In the genomic region with DNA sequence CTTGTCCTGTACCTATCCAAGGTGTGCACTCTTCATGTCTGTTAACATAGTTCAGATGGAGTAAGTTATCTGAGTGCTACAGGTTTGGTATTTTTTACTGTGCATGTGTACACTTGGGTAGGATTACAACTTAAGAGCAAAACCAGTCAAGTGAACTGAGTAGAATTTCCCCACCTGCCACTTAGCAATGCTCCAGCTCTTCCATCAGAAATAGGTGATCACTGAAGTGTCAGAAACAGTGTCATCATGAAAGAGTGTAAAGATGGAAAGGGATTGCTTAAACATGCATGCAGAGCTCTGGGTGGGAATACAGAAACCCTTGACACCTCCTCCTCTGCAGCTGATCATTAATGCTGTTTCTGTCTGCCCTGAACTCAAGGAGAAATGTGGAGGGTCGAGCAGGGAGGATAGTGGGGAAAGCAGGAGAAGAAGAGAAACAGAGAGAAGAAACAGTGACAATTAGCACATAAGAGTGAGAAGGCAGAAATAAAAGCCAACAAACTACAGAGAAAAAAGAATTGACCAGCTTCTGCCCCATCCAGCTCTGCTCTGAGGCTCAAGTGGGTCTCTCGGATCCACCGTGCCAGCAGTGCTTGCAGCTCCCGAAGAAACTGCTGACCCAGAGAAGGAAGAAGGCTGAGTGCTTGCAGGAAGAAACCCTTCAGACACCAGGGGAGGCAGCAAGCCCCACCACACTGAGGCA, we compare ENCODE assay signal across 14 cellular contexts. TPM values are rescaled to one million over a fixed set of nuclear protein-coding genes. Genes with fewer than 3 reads are reported as not detected.
DNase-seq lines count a peak whose midpoint lies in the region; ATAC-seq and TF ChIP-seq lines count a peak whose summit lies in the region.
"Had no signal": no experiment of that assay in that cellular context is flagged by ENCODE, and none has a peak within 500 bp of the region (broad histone marks: within the 10 kb centered on the region; RNA-seq: fewer than 3 reads in every experiment).

No MANE protein-coding gene starts in this region.

- peaks cover 5% of the 10 kb centered on the region for H3K9me3 Mint-ChIP-seq in activated naive CD4-positive, alpha-beta T cell treated with anti-CD3 and anti-CD28 coated beads, Interleukin-2, amount 50 U/mL, for 24 hours

- no peak overlapping the region for H2AFZ ChIP-seq in SK-N-SH (ENCODE audit: low read depth)

- CTCF ChIA-PET in SK-N-SH (lab: Yijun Ruan, JAX): interaction anchor here (0.9 to 1.9 kb wide), 3 partner anchors 47 to 474 kb away, joined by 3 to 4 read pairs (median 3); no protein-coding TSS in a partner anchor

- peak overlapping the region; percentile 90 for H3K27ac Mint-ChIP-seq in activated naive CD4-positive, alpha-beta T cell treated with anti-CD3 and anti-CD28 coated beads, Interleukin-2, amount 50 U/mL, for 24 hours

- H3K27ac ChIP-seq in thyroid gland: peak overlapping the region in 1 of 3 donors; percentile 12
- no peak overlapping the region for H3K27ac ChIP-seq in SK-N-SH (ENCODE audit: low read depth in 2 of 2, low read length in 1 of 2)
- H3K27ac ChIP-seq: suprapubic skin had no signal

- H3K4me3 Mint-ChIP-seq in activated naive CD4-positive, alpha-beta T cell treated with anti-CD3 and anti-CD28 coated beads, Interleukin-2, amount 50 U/mL, for 24 hours: peak overlapping the region; percentile 23

- peaks cover 8 to 13% of the 10 kb centered on the region in 2 donors for H3K4me1 ChIP-seq in thyroid gland
- no peaks in the 10 kb centered on the region for H3K4me1 ChIP-seq in SK-N-SH (ENCODE audit: control insufficient read depth in 1 of 2, insufficient read depth in 2 of 2, low read depth in 1 of 2, low read length in 1 of 2)

- H3K4me1 Mint-ChIP-seq in activated naive CD4-positive, alpha-beta T cell treated with anti-CD3 and anti-CD28 coated beads, Interleukin-2, amount 50 U/mL, for 24 hours: peaks cover 57% of the 10 kb centered on the region

- H3K27me3 ChIP-seq in thyroid gland (no peaks in the 10 kb centered on the region), SK-N-SH (ENCODE audit: insufficient read depth) (no peaks in the 10 kb centered on the region)
- H3K27me3 ChIP-seq: suprapubic skin had no signal

- no peaks in the 10 kb centered on the region for H3K79me2 ChIP-seq in SK-N-SH (ENCODE audit: insufficient read depth)

- H3K4me2 ChIP-seq in SK-N-SH: no peak overlapping the region

- H3K36me3 Mint-ChIP-seq in activated naive CD4-positive, alpha-beta T cell treated with anti-CD3 and anti-CD28 coated beads, Interleukin-2, amount 50 U/mL, for 24 hours: no peaks in the 10 kb centered on the region

- H3F3A ChIP-seq in SK-N-SH (replicated peaks; ENCODE audit: insufficient read depth): no peaks in the 10 kb centered on the region

- WGBS in thyroid gland, 2 donors: 18 to 43% methylated on average over 4 of the region's 4 CpGs
- WGBS in SK-N-SH (ENCODE audit: low lambda C conversion rate): 72% methylated on average over 4 of the region's 4 CpGs

- H3K9me3 ChIP-seq in thyroid gland: no peaks in the 10 kb centered on the region
- H3K9me3 ChIP-seq in SK-N-SH: no peaks in the 10 kb centered on the region
- H3K9me3 ChIP-seq: suprapubic skin had no signal

- H3K36me3 ChIP-seq in thyroid gland (no peaks in the 10 kb centered on the region), SK-N-SH (replicated peaks in 1 of 2; ENCODE audit: control insufficient read depth in 1 of 2, insufficient read depth in 2 of 2, low read length in 1 of 2) (no peaks in the 10 kb centered on the region)
- H3K36me3 ChIP-seq: suprapubic skin had no signal

- no peaks in the 10 kb centered on the region for H3K27me3 Mint-ChIP-seq in activated naive CD4-positive, alpha-beta T cell treated with anti-CD3 and anti-CD28 coated beads, Interleukin-2, amount 50 U/mL, for 24 hours

- H3K4me3 ChIP-seq in epithelial cell of proximal tubule (ENCODE audit: low read depth, low read length): no peak overlapping the region
- H3K4me3 ChIP-seq in thyroid gland (replicated peaks in 1 of 3): no peak overlapping the region
- H3K4me3 ChIP-seq in SK-N-SH (ENCODE audit: low read depth in 2 of 2, low read length in 1 of 2): no peak overlapping the region
- H3K4me3 ChIP-seq: suprapubic skin had no signal

- no peaks in the 10 kb centered on the region for H3K9me2 ChIP-seq in SK-N-SH

- TF ChIP-seq RAD21 in SK-N-SH (IDR thresholded peaks at IDR 0.05; ENCODE audit: low read length): no peak

- TF ChIP-seq CTCF in epithelial cell of proximal tubule (conservative IDR thresholded peaks at IDR 0.05; ENCODE audit: low read depth, low read length) (no peak), thyroid gland (IDR thresholded peaks at IDR 0.05) (no peak), SK-N-SH (IDR thresholded peaks at IDR 0.05) (no peak)

- ATAC-seq in GM19395 (IDR thresholded peaks at IDR 0.05; ENCODE audit: unreplicated experiment): no peak
- ATAC-seq: SK-N-SH treated with all-trans-retinoic acid at 6 μM for 48 hours had no signal

- no peak for DNase-seq in activated naive CD4-positive, alpha-beta T cell treated with anti-CD3 and anti-CD28 coated beads, Interleukin-2, amount 50 U/mL, for 16 hours
- DNase-seq in NCI-H510A (lab: John Stamatoyannopoulos, UW) (peak; percentile 28), epithelial cell of proximal tubule (ENCODE audit: low read depth) (peak; percentile 25), thyroid gland (peak; percentile 65 to 68), SK-N-SH (no peak), NCI-H1436 (lab: John Stamatoyannopoulos, UW) (no peak)
- DNase-seq: dermis blood vessel endothelial cell, NCI-H1436 treated with DMSO at 0.1 percent for 48 hours, NCI-H526, retina had no signal

- H3K9ac ChIP-seq in SK-N-SH: no peak overlapping the region

- no peaks in the 10 kb centered on the region for H4K20me1 ChIP-seq in SK-N-SH (ENCODE audit: insufficient read depth)

- no peak for TF ChIP-seq EP300 in SK-N-SH (IDR thresholded peaks at IDR 0.05; ENCODE audit: borderline replicate concordance in 1 of 2, low read depth in 1 of 2, low read length in 1 of 2)

- POLR2A ChIA-PET in SK-N-SH (lab: Yijun Ruan, JAX): no interaction called here

- intact Hi-C loops in thyroid gland (cut with DNase I): loop anchor here (10.0 kb wide), 1 partner anchor 194 kb away; no protein-coding TSS in a partner anchor

- no peak for TF ChIP-seq POLR2A in thyroid gland (IDR thresholded peaks at IDR 0.05)

TF ChIP-seq in SK-N-SH, 30 proteins besides CTCF, POLR2A, EP300 and RAD21:
- TF ChIP-seq, protein P1, sequence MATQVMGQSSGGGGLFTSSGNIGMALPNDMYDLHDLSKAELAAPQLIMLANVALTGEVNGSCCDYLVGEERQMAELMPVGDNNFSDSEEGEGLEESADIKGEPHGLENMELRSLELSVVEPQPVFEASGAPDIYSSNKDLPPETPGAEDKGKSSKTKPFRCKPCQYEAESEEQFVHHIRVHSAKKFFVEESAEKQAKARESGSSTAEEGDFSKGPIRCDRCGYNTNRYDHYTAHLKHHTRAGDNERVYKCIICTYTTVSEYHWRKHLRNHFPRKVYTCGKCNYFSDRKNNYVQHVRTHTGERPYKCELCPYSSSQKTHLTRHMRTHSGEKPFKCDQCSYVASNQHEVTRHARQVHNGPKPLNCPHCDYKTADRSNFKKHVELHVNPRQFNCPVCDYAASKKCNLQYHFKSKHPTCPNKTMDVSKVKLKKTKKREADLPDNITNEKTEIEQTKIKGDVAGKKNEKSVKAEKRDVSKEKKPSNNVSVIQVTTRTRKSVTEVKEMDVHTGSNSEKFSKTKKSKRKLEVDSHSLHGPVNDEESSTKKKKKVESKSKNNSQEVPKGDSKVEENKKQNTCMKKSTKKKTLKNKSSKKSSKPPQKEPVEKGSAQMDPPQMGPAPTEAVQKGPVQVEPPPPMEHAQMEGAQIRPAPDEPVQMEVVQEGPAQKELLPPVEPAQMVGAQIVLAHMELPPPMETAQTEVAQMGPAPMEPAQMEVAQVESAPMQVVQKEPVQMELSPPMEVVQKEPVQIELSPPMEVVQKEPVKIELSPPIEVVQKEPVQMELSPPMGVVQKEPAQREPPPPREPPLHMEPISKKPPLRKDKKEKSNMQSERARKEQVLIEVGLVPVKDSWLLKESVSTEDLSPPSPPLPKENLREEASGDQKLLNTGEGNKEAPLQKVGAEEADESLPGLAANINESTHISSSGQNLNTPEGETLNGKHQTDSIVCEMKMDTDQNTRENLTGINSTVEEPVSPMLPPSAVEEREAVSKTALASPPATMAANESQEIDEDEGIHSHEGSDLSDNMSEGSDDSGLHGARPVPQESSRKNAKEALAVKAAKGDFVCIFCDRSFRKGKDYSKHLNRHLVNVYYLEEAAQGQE (IDR thresholded peaks at IDR 0.05; ENCODE audit: low read depth, low read length): no peak
- TF ChIP-seq, protein P2, sequence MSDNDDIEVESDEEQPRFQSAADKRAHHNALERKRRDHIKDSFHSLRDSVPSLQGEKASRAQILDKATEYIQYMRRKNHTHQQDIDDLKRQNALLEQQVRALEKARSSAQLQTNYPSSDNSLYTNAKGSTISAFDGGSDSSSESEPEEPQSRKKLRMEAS (IDR thresholded peaks at IDR 0.05; ENCODE audit: low read depth): no peak
- TF ChIP-seq, protein P3, sequence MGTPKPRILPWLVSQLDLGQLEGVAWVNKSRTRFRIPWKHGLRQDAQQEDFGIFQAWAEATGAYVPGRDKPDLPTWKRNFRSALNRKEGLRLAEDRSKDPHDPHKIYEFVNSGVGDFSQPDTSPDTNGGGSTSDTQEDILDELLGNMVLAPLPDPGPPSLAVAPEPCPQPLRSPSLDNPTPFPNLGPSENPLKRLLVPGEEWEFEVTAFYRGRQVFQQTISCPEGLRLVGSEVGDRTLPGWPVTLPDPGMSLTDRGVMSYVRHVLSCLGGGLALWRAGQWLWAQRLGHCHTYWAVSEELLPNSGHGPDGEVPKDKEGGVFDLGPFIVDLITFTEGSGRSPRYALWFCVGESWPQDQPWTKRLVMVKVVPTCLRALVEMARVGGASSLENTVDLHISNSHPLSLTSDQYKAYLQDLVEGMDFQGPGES (IDR thresholded peaks at IDR 0.05; ENCODE audit: low read depth, low read length): no peak
- TF ChIP-seq CHD2 (IDR thresholded peaks at IDR 0.05; ENCODE audit: low read length, partially characterized antibody) (no peak), RFX5 (IDR thresholded peaks at IDR 0.05; ENCODE audit: low read length) (no peak), GABPA (IDR thresholded peaks at IDR 0.05; ENCODE audit: low read depth) (no peak), POLR2AphosphoS5 (IDR thresholded peaks at IDR 0.05; ENCODE audit: low read depth, low read length) (no peak), NFIC (IDR thresholded peaks at IDR 0.05; ENCODE audit: borderline replicate concordance) (no peak), GATA2 (CRISPR knock-in tag; IDR thresholded peaks at IDR 0.05) (no peak)

RNA-seq across cellular contexts. Expression of a gene that starts 11.5 kb away (rescaled TPM):
- 31.8 and 53.0 TPM in 2 replicates for total RNA-seq in epithelial cell of proximal tubule
- total RNA-seq in thyroid gland: 10 to 100 TPM in 3 of 4 donors, 1 to 10 TPM in 1; 6.0 to 32.3 (median 17.2) TPM
- polyA plus RNA-seq in SK-N-SH (2012; rRNA removed): 10.8 and 12.2 TPM in 2 replicates
- polyA plus RNA-seq in SK-N-SH (2012; cell fraction: cytosol; rRNA removed): 8.0 and 10.5 TPM in 2 replicates
- polyA plus RNA-seq in SK-N-SH (2012; cell fraction: nucleus; rRNA removed): 27.1 and 37.0 TPM in 2 replicates

RNA-seq across cellular contexts. Expression of a gene that starts 47.0 kb away (rescaled TPM):
- total RNA-seq in epithelial cell of proximal tubule (0.14 and 0.29 TPM in 2 replicates), thyroid gland (1 to 10 TPM in 1 of 4 donors, under 1 TPM in 3; 0.13 to 1.3 (median 0.73) TPM)
- polyA plus RNA-seq in SK-N-SH (2012; rRNA removed): 0.08 and 0.16 TPM in 2 replicates
- polyA plus RNA-seq in SK-N-SH (2012; cell fraction: cytosol; rRNA removed): 0.06 and 0.09 TPM in 2 replicates
- polyA plus RNA-seq in SK-N-SH (2012; cell fraction: nucleus; rRNA removed): 0.15 and 0.57 TPM in 2 replicates

Comparison
In these comparisons a context has a peak if more than half of its experiments do, and no peak if none do; other contexts are left out.
1. DNase-seq: peak in NCI-H510A (single experiment), epithelial cell of proximal tubule (single experiment) and thyroid gland (2 of 2); none in activated naive CD4-positive, alpha-beta T cell treated with anti-CD3 and anti-CD28 coated beads, Interleukin-2, amount 50 U/mL, for 16 hours (single experiment), SK-N-SH (single experiment) and NCI-H1436 (single experiment).